Comparison of ENCODE assay signal across 9 cellular contexts in the genomic region with DNA sequence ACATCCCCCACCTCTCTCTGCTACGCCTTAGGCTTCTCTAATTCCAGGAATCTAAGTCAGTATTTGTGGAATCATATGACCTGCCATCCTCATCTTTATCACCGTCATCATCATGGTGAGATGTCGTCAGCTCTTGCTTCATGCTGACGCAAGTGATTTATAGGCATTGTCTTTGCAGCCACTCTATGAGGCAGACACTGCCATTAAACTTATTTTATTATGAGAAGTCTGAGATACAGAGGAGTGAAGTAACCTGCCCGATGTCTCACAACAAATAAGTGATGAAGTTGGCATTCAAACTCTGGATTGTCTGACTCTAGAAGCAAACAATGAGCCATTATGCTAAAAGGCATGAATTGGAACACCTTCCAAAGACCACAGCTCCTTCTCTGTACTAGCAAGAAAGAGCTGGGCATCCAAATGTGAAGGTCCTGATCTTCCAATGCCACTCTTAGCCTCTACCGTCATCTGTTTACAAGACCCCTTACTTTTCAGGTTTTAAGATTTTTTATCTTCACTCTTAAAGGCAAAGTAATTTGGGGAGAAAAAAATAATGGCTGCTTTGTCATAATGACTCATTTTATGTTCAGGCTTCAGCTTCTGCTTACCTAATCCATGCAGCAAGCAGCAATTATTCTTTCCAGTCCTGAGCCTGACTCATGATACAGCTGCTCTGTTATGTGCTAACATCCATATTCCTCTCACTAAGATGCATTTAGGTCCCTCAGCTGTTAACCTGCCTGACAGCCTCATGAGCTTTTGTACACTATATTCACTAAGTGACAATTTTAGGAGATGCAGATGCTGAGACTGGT.
A peak's percentile ranks its signal among the peaks of the same experiment; 100 is the strongest.
DNase-seq lines count a peak whose midpoint lies in the region; ATAC-seq and TF ChIP-seq lines count a peak whose summit lies in the region.
"Had no signal": no experiment of that assay in that cellular context is flagged by ENCODE, and none has a peak within 500 bp of the region (broad histone marks: within the 10 kb centered on the region; RNA-seq: fewer than 3 reads in every experiment).

No MANE protein-coding gene starts in this region.

- peak overlapping the region; percentile 90 for H2BK20ac ChIP-seq in IMR-90 (ENCODE audit: low read depth, low read length)

- intact Hi-C loops in IMR-90 (cut with micrococcal nuclease) (no loop called here), adrenal gland (cut with DNase I) (no loop called here), thyroid gland (cut with DNase I) (no loop called here), cardiac septum (cut with DNase I) (no loop called here)

- peak overlapping the region; percentile 31 for H2BK15ac ChIP-seq in IMR-90 (ENCODE audit: low read depth, low read length)

- no peaks in the 10 kb centered on the region for H3K9me3 ChIP-seq in IMR-90 (ENCODE audit: control insufficient read depth, insufficient read depth, low read length)
- H3K9me3 ChIP-seq in adrenal gland (replicated peaks in 1 of 3), result no peaks in the 10 kb centered on the region
- H3K9me3 ChIP-seq in thyroid gland, result no peaks in the 10 kb centered on the region

- H4K8ac ChIP-seq in IMR-90 (ENCODE audit: low read depth in 2 of 2, low read length in 2 of 2), result peak overlapping the region in 1 of 2 experiments; percentile 55; a peak in 2 of 4 replicates

- peak overlapping the region; percentile 32 for H2AK5ac ChIP-seq in IMR-90 (ENCODE audit: low read depth, low read length)

- H3K56ac ChIP-seq in IMR-90 (ENCODE audit: extremely low read depth, insufficient read depth, low read length), result peak overlapping the region; percentile 51

- H3K4ac ChIP-seq in IMR-90 (ENCODE audit: low read depth, low read length), result peak overlapping the region; percentile 59

- WGBS in IMR-90 (ENCODE audit: extremely low coverage in 2 of 2, insufficient read length in 1 of 2), 2 experiments, result no CpG with 5 or more reads among the region's 6 CpGs
- WGBS in adrenal gland, 4 donors, result 46 to 57% (median 47%) methylated on average over 6 of the region's 6 CpGs
- 91 to 93% methylated on average over 6 of the region's 6 CpGs for WGBS in thyroid gland, 2 donors

- H4K5ac ChIP-seq in IMR-90 (ENCODE audit: low read depth, low read length), result peak overlapping the region; percentile 80

- H3K14ac ChIP-seq in IMR-90 (replicated peaks; ENCODE audit: low read depth, low read length), result peak overlapping the region; percentile 23; the same call in 1 of the 2 replicates

- H2AK9ac ChIP-seq in IMR-90 (replicated peaks; ENCODE audit: low read depth, low read length, poor library complexity), result no peak overlapping the region

- TF ChIP-seq RAD21 in IMR-90 (IDR thresholded peaks at IDR 0.05; ENCODE audit: low read length), result no peak

- H3K9ac ChIP-seq in IMR-90 (ENCODE audit: low read depth, low read length), result no peak overlapping the region

- POLR2A ChIA-PET in IMR-90 (lab: Charles Lee; ENCODE audit: unreplicated experiment), result no interaction called here

- peak overlapping the region; percentile 79 for H3K18ac ChIP-seq in IMR-90 (ENCODE audit: low read depth, low read length)

- H3K27ac ChIP-seq in IMR-90 (ENCODE audit: insufficient read depth, low read length) (peak overlapping the region; percentile 81), adrenal gland (peak overlapping the region in 4 of 5 donors; percentile 56 to 84 (median 70)), thyroid gland (no peak overlapping the region)

- TF ChIP-seq POLR2A in IMR-90 (IDR thresholded peaks at IDR 0.05; ENCODE audit: low read depth, low read length) (no peak), adrenal gland (IDR thresholded peaks at IDR 0.05) (no peak), thyroid gland (IDR thresholded peaks at IDR 0.05) (no peak)

- H2AFZ ChIP-seq in IMR-90 (replicated peaks; ENCODE audit: low read length, poor library complexity), result peak overlapping the region; percentile 77

- no peak overlapping the region for H3K4me3 ChIP-seq in IMR-90 (ENCODE audit: insufficient read depth, low read depth, low read length)
- H3K4me3 ChIP-seq in adrenal gland, result no peak overlapping the region
- H3K4me3 ChIP-seq in thyroid gland (replicated peaks in 1 of 3), result no peak overlapping the region

- H3K4me2 ChIP-seq in IMR-90 (ENCODE audit: low read depth, low read length), result peak overlapping the region; percentile 79

- ATAC-seq in IMR-90 (ENCODE audit: low read depth) (peak; percentile 92), GM21381 (IDR thresholded peaks at IDR 0.05; ENCODE audit: unreplicated experiment) (no peak)

- in situ Hi-C loops in ACHN (cut with HindIII; ENCODE audit: low pct_ligation_motif_present, low pct_unique_long_range_greater_than_20kb, low sequenced_read_pairs), result no loop called here
- in situ Hi-C loops in IMR-90 (cut with MboI; ENCODE audit: low sequenced_read_pairs), result no loop called here

- BruUV-seq in IMR-90 (replicated peaks; lab: Mats Ljungman, UMichigan), result no TSS peak

- no peaks in the 10 kb centered on the region for H3K79me1 ChIP-seq in IMR-90 (ENCODE audit: low read depth in 1 of 2, low read length in 2 of 2)

- TF ChIP-seq CTCF in IMR-90 (conservative IDR thresholded peaks at IDR 0.05; ENCODE audit: low read depth, low read length), result no peak
- no peak for TF ChIP-seq CTCF in adrenal gland (IDR thresholded peaks at IDR 0.05)
- TF ChIP-seq CTCF in thyroid gland (IDR thresholded peaks at IDR 0.05), result no peak

- peak; percentile 58 for DNase-seq in ACHN
- DNase-seq in IMR-90, result peak; percentile 97
- DNase-seq in adrenal gland, result peak; percentile 24 to 78 (median 54)
- peak; percentile 88 for DNase-seq in islet precursor cell
- no peak for DNase-seq in thyroid gland
- DNase-seq in DMS53 treated with DMSO at 0.1 percent for 48 hours (lab: John Stamatoyannopoulos, UW; ENCODE audit: unreplicated experiment), result no peak
- DNase-seq in cardiac septum (ENCODE audit: low spot score), result no peak
- DNase-seq: activated CD4-positive, alpha-beta T cell treated with anti-CD3 and anti-CD28 coated beads, Interleukin-2, amount 50 U/mL, for 48 hours had no signal

- H3K9me1 ChIP-seq in IMR-90 (ENCODE audit: insufficient read depth, low read length), result peaks cover 13% of the 10 kb centered on the region

- dilution Hi-C loops in IMR-90 (cut with HindIII; ENCODE audit: low sequenced_read_pairs, unreplicated experiment), result no loop called here

- no peaks in the 10 kb centered on the region for H4K20me1 ChIP-seq in IMR-90 (ENCODE audit: insufficient read depth, low read length)

- CTCF ChIA-PET in IMR-90 (lab: Yijun Ruan, JAX), result interaction anchor here (0.6 kb wide), 1 partner anchor 913 kb away, joined by 3 read pairs; no protein-coding TSS in a partner anchor

- H3K36me3 ChIP-seq in IMR-90 (ENCODE audit: control insufficient read depth, insufficient read depth, low read length) (no peaks in the 10 kb centered on the region), adrenal gland (replicated peaks in 1 of 2) (no peaks in the 10 kb centered on the region), thyroid gland (no peaks in the 10 kb centered on the region)

- H3K4me1 ChIP-seq in IMR-90 (ENCODE audit: control insufficient read depth, insufficient read depth, low read length) (peaks cover 12% of the 10 kb centered on the region), adrenal gland (replicated peaks in 1 of 2) (peaks cover 0 to 14% of the 10 kb centered on the region in 2 donors), thyroid gland (peaks cover 5 to 11% of the 10 kb centered on the region in 2 donors)

- peak overlapping the region; percentile 86 for H2BK5ac ChIP-seq in IMR-90 (ENCODE audit: low read depth, low read length, poor library complexity, severe bottlenecking)

- H3K27me3 ChIP-seq in IMR-90 (ENCODE audit: control insufficient read depth, insufficient read depth, low read length) (no peaks in the 10 kb centered on the region), adrenal gland (no peaks in the 10 kb centered on the region), thyroid gland (no peaks in the 10 kb centered on the region)

- H4K91ac ChIP-seq in IMR-90 (ENCODE audit: insufficient read depth, low read depth, low read length), result peak overlapping the region; percentile 20

- H2BK120ac ChIP-seq in IMR-90 (ENCODE audit: low read depth, low read length), result peak overlapping the region; percentile 83

- H3K23ac ChIP-seq in IMR-90 (ENCODE audit: low read depth, low read length), result peak overlapping the region; percentile 75; the same call in 1 of the 2 replicates

TF ChIP-seq in IMR-90, 13 proteins besides CTCF, POLR2A, EP300 and RAD21 (continues in another document):
- TF ChIP-seq BHLHE40 (IDR thresholded peaks at IDR 0.05; ENCODE audit: low read depth, low read length) (0 out of 2 replicates have a peak, but pooled peaks have one; percentile 28), MAZ (IDR thresholded peaks at IDR 0.05; ENCODE audit: borderline replicate concordance, low read depth, low read length) (no peak), USF2 (IDR thresholded peaks at IDR 0.05; ENCODE audit: low read depth, low read length) (0 out of 2 replicates have a peak, but pooled peaks have one; percentile 17), CEBPB (IDR thresholded peaks at IDR 0.05; ENCODE audit: low read depth, low read length) (peak; percentile 96), FOS (IDR thresholded peaks at IDR 0.05; ENCODE audit: low read depth, low read length) (peak; percentile 96), RFX5 (IDR thresholded peaks at IDR 0.05; ENCODE audit: low read depth, low read length) (no peak), CHD1 (IDR thresholded peaks at IDR 0.05; ENCODE audit: low read depth, low read length) (no peak), RCOR1 (IDR thresholded peaks at IDR 0.05; ENCODE audit: insufficient replicate concordance, low read length) (no peak), MAFK (IDR thresholded peaks at IDR 0.05; ENCODE audit: low read depth, low read length) (peak; percentile 92), SMC3 (IDR thresholded peaks at IDR 0.05; ENCODE audit: low read depth, low read length) (no peak), NFE2L2 (IDR thresholded peaks at IDR 0.05; ENCODE audit: low read depth, low read length) (peak; percentile 75), MXI1 (IDR thresholded peaks at IDR 0.05; ENCODE audit: borderline replicate concordance, low read depth, low read length) (no peak)

Comparison
In these comparisons a context has a peak if more than half of its experiments do, and no peak if none do; other contexts are left out.
1. DNase-seq: peak in ACHN (single experiment), IMR-90 (single experiment), adrenal gland (7 of 7) and islet precursor cell (single experiment); none in thyroid gland (0 of 2), DMS53 treated with DMSO at 0.1 percent for 48 hours (single experiment) and cardiac septum (single experiment).
2. H3K27ac ChIP-seq: peak in IMR-90 (single experiment) and adrenal gland (4 of 5); none in thyroid gland (0 of 3).